In the genomic region with DNA sequence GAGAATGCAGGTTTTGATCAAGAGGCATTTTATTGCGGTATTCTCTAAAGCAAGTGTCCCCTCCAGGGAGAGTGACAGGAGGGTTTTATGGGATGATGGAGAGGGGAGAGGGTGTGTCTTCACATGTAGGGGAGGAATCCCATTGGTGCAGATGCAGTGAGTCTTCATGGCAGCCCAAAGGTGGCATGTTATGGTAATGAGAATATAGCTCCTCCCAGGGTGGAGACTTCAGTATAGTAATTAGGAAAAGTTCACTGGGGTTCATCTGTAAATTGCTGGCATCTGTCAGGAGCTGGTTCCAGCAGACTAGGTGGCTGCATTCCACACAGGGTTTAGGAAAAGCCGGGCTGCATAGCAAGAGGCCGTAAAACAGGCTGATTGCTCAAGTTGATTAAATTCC, we compare ENCODE assay signal across 23 cellular contexts.
DNase-seq lines count a peak whose midpoint lies in the region; ATAC-seq, FAIRE-seq and TF ChIP-seq lines count a peak whose summit lies in the region.
"Had no signal": no experiment of that assay in that cellular context is flagged by ENCODE, and none has a peak within 500 bp of the region (broad histone marks: within the 10 kb centered on the region; RNA-seq: fewer than 3 reads in every experiment).

No MANE protein-coding gene starts in this region.

- no peak for FAIRE-seq in pancreas (lab: Jason Lieb, UNC)
- FAIRE-seq: kidney had no signal

- DNase-seq in AG10803 (ENCODE audit: low read depth) (peak; percentile 12), HEK293T (ENCODE audit: extremely low spot score) (no peak), astrocyte of the hippocampus (ENCODE audit: low read depth, low spot score) (peak; percentile 20), pancreas (no peak), AG08395 (ENCODE audit: low spot score) (no peak), NCI-H774 (lab: John Stamatoyannopoulos, UW) (no peak)
- DNase-seq: activated B cell treated with CpG ODN at 0.5 μM for 24 hours; activated CD8-positive, alpha-beta T cell treated with anti-CD3 and anti-CD28 coated beads, Interleukin-2, amount 10 ng/mL, durations not matched to agents 7 days and 5 days; activated naive CD4-positive, alpha-beta T cell treated with anti-CD3 and anti-CD28 coated beads, Interleukin-2, amount 50 U/mL, for 16 hours; activated T-cell treated with anti-CD3 and anti-CD28 coated beads, Interleukin-2, amount 50 U/mL, for 4 hours; CD4-positive, CD25-positive, alpha-beta regulatory T cell; head of caudate nucleus; kidney; mammary epithelial cell; naive B cell; NCI-H1092 treated with DMSO at 0.1 percent for 48 hours; NCI-H2081 treated with DMSO at 0.1 percent for 48 hours; SIG-M5; spleen; T-helper 17 cell had no signal

- CTCF ChIA-PET in HEK293T (lab: Yijun Ruan, JAX): interaction anchor here (0.7 kb wide), 1 partner anchor 1152 kb away, joined by 4 read pairs; no protein-coding TSS in a partner anchor

- no peak for TF ChIP-seq CTCF in AG10803 (conservative IDR thresholded peaks at IDR 0.05; ENCODE audit: low read length)
- no peak for TF ChIP-seq CTCF in pancreas (IDR thresholded peaks at IDR 0.05)

- 36 to 100% methylated on average over 1 to 3 of the region's 3 CpGs for WGBS in mesodermal cell (ENCODE audit: insufficient coverage in 2 of 2), 2 experiments
- 50 to 51% methylated on average over 3 of the region's 3 CpGs for WGBS in pancreas, 2 donors

- H3K36me3 ChIP-seq in mesodermal cell (ENCODE audit: control insufficient read depth, insufficient read depth, low read length): no peaks in the 10 kb centered on the region
- no peaks in the 10 kb centered on the region for H3K36me3 ChIP-seq in pancreas
- H3K36me3 ChIP-seq: spleen had no signal

- no peaks in the 10 kb centered on the region for H3K9me3 ChIP-seq in mesodermal cell (ENCODE audit: control insufficient read depth, low read length)
- H3K9me3 ChIP-seq in pancreas: no peaks in the 10 kb centered on the region
- H3K9me3 ChIP-seq: spleen had no signal

- H3K27ac ChIP-seq in mesodermal cell (ENCODE audit: low read depth, low read length, severe bottlenecking): peak overlapping the region; percentile 49
- H3K27ac ChIP-seq in pancreas: no peak overlapping the region
- H3K27ac ChIP-seq: PC-9, spleen had no signal

- H3K4me3 ChIP-seq in AG10803 (ENCODE audit: low read length): no peak overlapping the region
- no peak overlapping the region for H3K4me3 ChIP-seq in mesodermal cell (ENCODE audit: extremely low read depth, insufficient read depth, low read length, poor library complexity, severe bottlenecking)
- H3K4me3 ChIP-seq in pancreas: no peak overlapping the region
- H3K4me3 ChIP-seq: PC-9, spleen had no signal

- H3K4me1 ChIP-seq in mesodermal cell (ENCODE audit: control insufficient read depth, insufficient read depth, low read length, poor library complexity, severe bottlenecking) (peaks cover 5% of the 10 kb centered on the region), pancreas (no peaks in the 10 kb centered on the region)
- H3K4me1 ChIP-seq: spleen had no signal

- H3K27me3 ChIP-seq in pancreas: no peaks in the 10 kb centered on the region
- H3K27me3 ChIP-seq: spleen had no signal

- POLR2A ChIA-PET in HEK293T (lab: Yijun Ruan, JAX): no interaction called here

- ATAC-seq in pancreas (no peak), HG02938 (IDR thresholded peaks at IDR 0.05; ENCODE audit: unreplicated experiment) (no peak)
- ATAC-seq: activated CD8-positive, alpha-beta T cell treated with anti-CD3 and anti-CD28 coated beads, Interleukin-2, amount 10 ng/mL, durations not matched to agents 7 days and 5 days; activated T-cell treated with anti-CD3 and anti-CD28 coated beads, Interleukin-2, amount 50 U/mL, for 4 hours; T-helper 17 cell had no signal

- intact Hi-C loops in pancreas (cut with DNase I): no loop called here

TF ChIP-seq in HEK293T, 16 proteins besides CTCF, POLR2A, EP300 and RAD21:
- peak; percentile 31 for TF ChIP-seq PKNOX1 (IDR thresholded peaks at IDR 0.05)
- TF ChIP-seq BHLHE40 (IDR thresholded peaks at IDR 0.05; ENCODE audit: borderline replicate concordance): no peak
TF ChIP-seq in HEK293T: peak in this region for 1.

Comparison
In these comparisons a context has a peak if more than half of its experiments do, and no peak if none do; other contexts are left out.
1. DNase-seq: peak in AG10803 (single experiment) and astrocyte of the hippocampus (single experiment); none in HEK293T (single experiment), pancreas (0 of 6), AG08395 (single experiment) and NCI-H774 (single experiment).